Comparison of ENCODE assay signal across 14 cellular contexts in the genomic region with DNA sequence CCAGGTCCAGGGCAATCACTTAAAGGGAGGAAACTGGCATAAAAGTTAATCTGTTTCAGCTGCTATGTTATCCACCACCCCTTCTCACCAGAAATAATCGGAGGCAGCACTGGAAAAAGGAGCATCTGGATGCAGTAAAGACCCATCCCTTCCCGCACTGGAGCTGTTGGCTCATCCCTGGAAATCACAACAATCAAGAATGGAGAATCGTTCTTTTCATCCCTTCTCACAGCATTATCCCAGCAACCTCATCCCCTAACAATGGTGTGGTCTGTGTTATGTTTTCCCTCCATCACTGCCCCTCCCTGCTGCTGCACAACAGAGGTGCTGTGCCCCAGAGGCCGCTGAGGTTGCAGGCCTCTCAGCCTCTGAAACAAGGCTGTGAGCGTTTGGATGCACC.
A peak's percentile ranks its signal among the peaks of the same experiment; 100 is the strongest.
DNase-seq lines count a peak whose midpoint lies in the region; ATAC-seq and TF ChIP-seq lines count a peak whose summit lies in the region.
"Had no signal": no experiment of that assay in that cellular context is flagged by ENCODE, and none has a peak within 500 bp of the region (broad histone marks: within the 10 kb centered on the region; RNA-seq: fewer than 3 reads in every experiment).

No MANE protein-coding gene starts in this region.

- ATAC-seq in activated CD4-positive, alpha-beta T cell treated with anti-CD3 and anti-CD28 coated beads for 36 hours = no peak
- ATAC-seq: psoas muscle had no signal

- no peaks in the 10 kb centered on the region for H3K27me3 Mint-ChIP-seq in activated CD4-positive, alpha-beta T cell treated with anti-CD3 and anti-CD28 coated beads for 36 hours
- H3K27me3 Mint-ChIP-seq: CD4-positive, alpha-beta memory T cell had no signal

- H3K9me3 ChIP-seq in BLaER1 treated with 17β-estradiol and CSF1 and Interleukin-3, amounts not matched to agents 10 nM and 100 nM (replicated peaks in 1 of 11) = peaks cover 0 to 17% (median 6%) of the 10 kb centered on the region in 11 experiments; a peak in 8 of 22 replicates
- no peaks in the 10 kb centered on the region for H3K9me3 ChIP-seq in fibroblast of lung (ENCODE audit: control insufficient read depth, insufficient read depth, low read depth, low read length)
- no peaks in the 10 kb centered on the region for H3K9me3 ChIP-seq in osteoblast (ENCODE audit: low read depth, low read length)
- H3K9me3 ChIP-seq: psoas muscle had no signal

- CTCF ChIA-PET in activated CD4-positive, alpha-beta T cell treated with anti-CD3 and anti-CD28 coated beads for 36 hours (lab: Charles Lee) = interaction anchor here (0.7 to 1.0 kb wide), 2 partner anchors 40 to 245 kb away, joined by 3 read pairs; no protein-coding TSS in a partner anchor

- POLR2A ChIA-PET in activated CD4-positive, alpha-beta T cell treated with anti-CD3 and anti-CD28 coated beads for 36 hours (lab: Charles Lee) = interaction anchor here (0.6 kb wide), 1 partner anchor 13 kb away, joined by 6 read pairs; no protein-coding TSS in a partner anchor

- H3K27me3 ChIP-seq in BLaER1 treated with 17β-estradiol and CSF1 and Interleukin-3, amounts not matched to agents 10 nM and 100 nM = no peaks in the 10 kb centered on the region
- H3K27me3 ChIP-seq in fibroblast of lung (ENCODE audit: control insufficient read depth, insufficient read depth, low read length) (no peaks in the 10 kb centered on the region), osteoblast (ENCODE audit: insufficient read depth, low read length) (no peaks in the 10 kb centered on the region)

- intact Hi-C loops in activated CD4-positive, alpha-beta T cell treated with anti-CD3 and anti-CD28 coated beads for 36 hours (cut with DNase I, micrococcal nuclease) = no loop called here

- H3K27ac ChIP-seq in BLaER1 treated with 17β-estradiol and CSF1 and Interleukin-3, amounts not matched to agents 10 nM and 100 nM = peak overlapping the region in 1 of 11 experiments; percentile 2; a peak in 1 of 22 replicates
- peak overlapping the region; percentile 31 for H3K27ac ChIP-seq in fibroblast of lung (ENCODE audit: insufficient read depth, low read length)
- H3K27ac ChIP-seq in osteoblast (ENCODE audit: low read depth, low read length) = no peak overlapping the region
- H3K27ac ChIP-seq: psoas muscle, RWPE1 had no signal

- peaks cover 76 to 100% (median 100%) of the 10 kb centered on the region in 11 experiments for H4K20me1 ChIP-seq in BLaER1 treated with 17β-estradiol and CSF1 and Interleukin-3, amounts not matched to agents 10 nM and 100 nM
- H4K20me1 ChIP-seq in fibroblast of lung (ENCODE audit: control insufficient read depth, extremely low read depth, insufficient read depth, low read length) (no peaks in the 10 kb centered on the region), osteoblast (ENCODE audit: insufficient read depth, low read length) (peaks cover 6% of the 10 kb centered on the region)

- H2AFZ ChIP-seq in fibroblast of lung (ENCODE audit: low read length) (peak overlapping the region; percentile 63), osteoblast (ENCODE audit: low read length) (peak overlapping the region; percentile 39)

- H3K4me3 Mint-ChIP-seq in activated CD4-positive, alpha-beta T cell treated with anti-CD3 and anti-CD28 coated beads for 36 hours = no peak overlapping the region
- H3K4me3 Mint-ChIP-seq: CD4-positive, alpha-beta memory T cell had no signal

- H3K27ac Mint-ChIP-seq in activated CD4-positive, alpha-beta T cell treated with anti-CD3 and anti-CD28 coated beads for 36 hours = no peak overlapping the region

- H3K36me3 Mint-ChIP-seq in activated CD4-positive, alpha-beta T cell treated with anti-CD3 and anti-CD28 coated beads for 36 hours (ENCODE audit: low read depth) = no peaks in the 10 kb centered on the region
- H3K36me3 Mint-ChIP-seq: CD4-positive, alpha-beta memory T cell had no signal

- peaks cover 12 to 57% (median 28%) of the 10 kb centered on the region in 11 experiments; a peak in 18 of 22 replicates for H3K36me3 ChIP-seq in BLaER1 treated with 17β-estradiol and CSF1 and Interleukin-3, amounts not matched to agents 10 nM and 100 nM
- H3K36me3 ChIP-seq in fibroblast of lung (ENCODE audit: control insufficient read depth, insufficient read depth, low read length) = no peaks in the 10 kb centered on the region
- H3K36me3 ChIP-seq in osteoblast (ENCODE audit: insufficient read depth, low read length) = no peaks in the 10 kb centered on the region

- no peak for TF ChIP-seq CTCF in fibroblast of lung (conservative IDR thresholded peaks at IDR 0.05 in 1 of 2, IDR thresholded peaks at IDR 0.05 in 1 of 2; ENCODE audit: low read depth in 1 of 2, low read length in 2 of 2)
- TF ChIP-seq CTCF in osteoblast (IDR thresholded peaks at IDR 0.05; ENCODE audit: extremely low read depth, low read depth, low read length) = no peak

- H3K4me3 ChIP-seq in BLaER1 treated with 17β-estradiol and CSF1 and Interleukin-3, amounts not matched to agents 10 nM and 100 nM = no peak overlapping the region
- H3K4me3 ChIP-seq in fibroblast of lung (replicated peaks in 1 of 4; ENCODE audit: control extremely low read depth in 1 of 4, insufficient read depth in 1 of 4, low read depth in 3 of 4, low read length in 4 of 4) (no peak overlapping the region), osteoblast (ENCODE audit: insufficient read depth, low read length) (no peak overlapping the region)
- H3K4me3 ChIP-seq: psoas muscle had no signal

- H3K9me3 Mint-ChIP-seq in activated CD4-positive, alpha-beta T cell treated with anti-CD3 and anti-CD28 coated beads for 36 hours (ENCODE audit: low read depth) = peaks cover 3% of the 10 kb centered on the region
- H3K9me3 Mint-ChIP-seq: CD4-positive, alpha-beta memory T cell had no signal

- no peaks in the 10 kb centered on the region for H3K79me2 ChIP-seq in fibroblast of lung (ENCODE audit: control insufficient read depth, insufficient read depth, low read length)
- no peaks in the 10 kb centered on the region for H3K79me2 ChIP-seq in osteoblast (ENCODE audit: insufficient read depth, low read length)

- H3K4me2 ChIP-seq in BLaER1 treated with 17β-estradiol and CSF1 and Interleukin-3, amounts not matched to agents 10 nM and 100 nM = peak overlapping the region in 6 of 11 experiments; percentile 10 to 47 (median 28); a peak in 8 of 22 replicates
- H3K4me2 ChIP-seq in fibroblast of lung (ENCODE audit: extremely low read depth, insufficient read depth, low read length) (peak overlapping the region; percentile 54), osteoblast (ENCODE audit: insufficient read depth, low read length) (no peak overlapping the region)

- peaks cover 12 to 73% (median 22%) of the 10 kb centered on the region in 10 experiments for H3K4me1 ChIP-seq in BLaER1 treated with 17β-estradiol and CSF1 and Interleukin-3, amounts not matched to agents 10 nM and 100 nM
- H3K4me1 ChIP-seq in fibroblast of lung (ENCODE audit: control insufficient read depth, extremely low read depth, insufficient read depth, low read length) (peaks cover 13% of the 10 kb centered on the region), osteoblast (ENCODE audit: insufficient read depth, low read length) (peaks cover under 1% of the 10 kb centered on the region)

- peak; percentile 56 to 79 for DNase-seq in NCI-H526 (lab: John Stamatoyannopoulos, UW)
- DNase-seq in fibroblast of lung (ENCODE audit: low read depth in 2 of 2) = no peak
- DNase-seq in osteoblast (ENCODE audit: insufficient read length, low spot score, missing footprints) = no peak
- no peak for DNase-seq in activated CD4-positive, alpha-beta T cell treated with anti-CD3 and anti-CD28 coated beads for 36 hours
- DNase-seq in NCI-H2196 (lab: John Stamatoyannopoulos, UW; ENCODE audit: unreplicated experiment) = no peak
- no peak for DNase-seq in 8988T
- DNase-seq in stimulated activated CD4-positive, alpha-beta T cell treated with anti-CD3 and anti-CD28 coated beads, Interleukin-2, amount 100 ng/mL, for 24 hours = no peak
- DNase-seq: activated CD4-positive, CD25-positive, alpha-beta regulatory T cell; activated effector memory CD4-positive, alpha-beta T cell treated with Interleukin-2 at 50 U/mL for 16 hours; CD4-positive, alpha-beta memory T cell; NCI-H2107; psoas muscle had no signal

- no peaks in the 10 kb centered on the region for H3K4me1 Mint-ChIP-seq in activated CD4-positive, alpha-beta T cell treated with anti-CD3 and anti-CD28 coated beads for 36 hours
- H3K4me1 Mint-ChIP-seq: CD4-positive, alpha-beta memory T cell had no signal

- H3K9ac ChIP-seq in BLaER1 treated with 17β-estradiol and CSF1 and Interleukin-3, amounts not matched to agents 10 nM and 100 nM = 0 out of 22 replicates have a peak overlapping the region, but pooled peaks of 1 of the 11 experiments have one; percentile 26
- H3K9ac ChIP-seq in fibroblast of lung (ENCODE audit: insufficient read depth, low read length) = no peak overlapping the region

Comparison
In these comparisons a context has a peak if more than half of its experiments do, and no peak if none do; other contexts are left out.
1. DNase-seq: peak in NCI-H526 (2 of 2); none in fibroblast of lung (0 of 2), osteoblast (single experiment), activated CD4-positive, alpha-beta T cell treated with anti-CD3 and anti-CD28 coated beads for 36 hours (single experiment), NCI-H2196 (single experiment), 8988T (single experiment) and stimulated activated CD4-positive, alpha-beta T cell treated with anti-CD3 and anti-CD28 coated beads, Interleukin-2, amount 100 ng/mL, for 24 hours (0 of 2).